ENCODE assay signal across 12 cellular contexts in genomic region chr4:94336791-94337190, GRCh38. TPM values are rescaled to one million over a fixed set of nuclear protein-coding genes. Genes with fewer than 3 reads are reported as not detected.
"Had no signal": no experiment of that assay in that cellular context is flagged by ENCODE, and none has a peak within 500 bp of the region (broad histone marks: within the 10 kb centered on the region; RNA-seq: fewer than 3 reads in every experiment).

No MANE protein-coding gene starts in this region.

RNA-seq across cellular contexts. Expression of gene HPGDS, which starts 5.8 kb away (rescaled TPM):
- total RNA-seq: activated CD4-positive, alpha-beta T cell treated with anti-CD3 and anti-CD28 coated beads for 36 hours; activated CD4-positive, alpha-beta T cell treated with anti-CD3 and anti-CD28 coated beads, Interleukin-2, amount 10 ng/mL, durations not matched to agents 24 days and 14 days; activated CD8-positive, alpha-beta memory T cell treated with anti-CD3 and anti-CD28 coated beads for 36 hours; activated CD8-positive, alpha-beta T cell treated with anti-CD3 and anti-CD28 coated beads, Interleukin-2, amount 10 ng/mL, durations not matched to agents 7 days and 5 days; activated naive CD4-positive, alpha-beta T cell treated with anti-CD3 and anti-CD28 coated beads for 36 hours; activated naive CD8-positive, alpha-beta T cell treated with anti-CD3 and anti-CD28 coated beads for 36 hours; activated T-helper 1 cell treated with anti-CD3 and anti-CD28 coated beads, Interleukin-12 subunit alpha, Interleukin-12 subunit beta, Interleukin-2, Interleukin-4 antibody, amounts not matched to agents 30 ng/mL and 10 ng/mL and 1 ng/mL, durations not matched to agents 14 hours and 24 hours and 36 hours; cardiac muscle cell; dermis microvascular lymphatic vessel endothelial cell; endodermal cell; epithelial cell of proximal tubule; esophagus mucosa had no signal
- polyA plus RNA-seq: cardiac muscle cell had no signal
